In genomic region chr18:69701305-69701704, GRCh38 we compare ENCODE assay signal across 31 cellular contexts.
"Had no signal": no experiment of that assay in that cellular context is flagged by ENCODE, and none has a peak within 500 bp of the region (broad histone marks: within the 10 kb centered on the region; RNA-seq: fewer than 3 reads in every experiment).

No MANE protein-coding gene starts in this region.

- H3K27me3 ChIP-seq: neural progenitor cell, ovary, spleen, suprapubic skin, testis, tibial artery, transverse colon, upper lobe of right lung, uterus had no signal

- H3K4me3 Mint-ChIP-seq: natural killer cell; nephron; neural progenitor cell; stimulated activated memory B cell treated with anti-CD40 and anti-IgM and Interleukin-4, amounts not matched to agents 10 μg/mL and 1 μg/mL and 100 μg/mL, for 72 hours; stimulated activated naive CD8-positive, alpha-beta T cell treated with anti-CD3 and anti-CD28 coated beads, Interleukin-15, amount 100 ng/mL, for 72 hours; type B pancreatic cell had no signal

- H3K27me3 Mint-ChIP-seq: progenitor cell of endocrine pancreas; stimulated activated memory B cell treated with anti-CD40 and anti-IgM and Interleukin-4, amounts not matched to agents 10 μg/mL and 1 μg/mL and 100 μg/mL, for 72 hours; stimulated activated naive CD8-positive, alpha-beta T cell treated with anti-CD3 and anti-CD28 coated beads, Interleukin-15, amount 100 ng/mL, for 72 hours; type B pancreatic cell had no signal

- H3K36me3 ChIP-seq: neural progenitor cell, ovary, spleen, suprapubic skin, tibial artery, transverse colon, upper lobe of right lung, uterus had no signal

- ATAC-seq: natural killer cell; psoas muscle; right cardiac atrium; sciatic nerve; stimulated activated memory B cell treated with anti-CD40 and anti-IgM and Interleukin-4, amounts not matched to agents 10 μg/mL and 1 μg/mL and 100 μg/mL, for 72 hours; stimulated activated naive CD8-positive, alpha-beta T cell treated with anti-CD3 and anti-CD28 coated beads, Interleukin-15, amount 100 ng/mL, for 72 hours; stimulated activated naive CD8-positive, alpha-beta T cell treated with anti-CD3 and anti-CD28 coated beads, Interleukin-15, Interleukin-2, amounts not matched to agents 100 U/mL and 50 U/mL, for 24 hours; upper lobe of right lung had no signal

- H3K4me2 ChIP-seq: neural progenitor cell, smooth muscle cell had no signal

- DNase-seq: natural killer cell; occipital lobe; ovary; posterior cingulate gyrus; psoas muscle; right cardiac atrium; spleen; stimulated activated CD4-positive, alpha-beta T cell treated with anti-CD3 and anti-CD28 coated beads, Interleukin-12 subunit alpha, Interleukin-12 subunit beta, amount 100 ng/mL, for 4 hours; stimulated activated CD4-positive, alpha-beta T cell treated with anti-CD3 and anti-CD28 coated beads, Interleukin-1b, Interleukin-23, amount 100 ng/mL, for 48 hours; stimulated activated CD4-positive, alpha-beta T cell treated with anti-CD3 and anti-CD28 coated beads, Interleukin-4, amount 100 ng/mL, for 1 hour; stimulated activated CD4-positive, alpha-beta T cell treated with anti-CD3 and anti-CD28 coated beads, Interleukin-4, amount 100 ng/mL, for 4 hours; stimulated activated CD8-positive, alpha-beta memory T cell treated with anti-CD3 and anti-CD28 coated beads, Interleukin-4, amount 100 ng/mL, for 48 hours; stimulated activated naive CD4-positive, alpha-beta T cell; stimulated activated naive CD8-positive, alpha-beta T cell treated with anti-CD3 and anti-CD28 coated beads, Interleukin-15, amount 100 ng/mL, for 72 hours; stimulated activated naive CD8-positive, alpha-beta T cell treated with anti-CD3 and anti-CD28 coated beads, Interleukin-15, Interleukin-2, amounts not matched to agents 100 U/mL and 50 U/mL, for 24 hours; substantia nigra; testis; tibial artery; transverse colon; upper lobe of right lung; uterus had no signal

- H3K9me3 ChIP-seq: ovary, psoas muscle, spleen, suprapubic skin, testis, tibial artery, transverse colon, upper lobe of right lung, uterus had no signal

- H3K9ac ChIP-seq: neural progenitor cell, parathyroid adenoma had no signal

- H3K27ac Mint-ChIP-seq: natural killer cell; nephron; neural progenitor cell; progenitor cell of endocrine pancreas; stimulated activated memory B cell treated with anti-CD40 and anti-IgM and Interleukin-4, amounts not matched to agents 10 μg/mL and 1 μg/mL and 100 μg/mL, for 72 hours; stimulated activated naive CD8-positive, alpha-beta T cell treated with anti-CD3 and anti-CD28 coated beads, Interleukin-15, amount 100 ng/mL, for 72 hours; type B pancreatic cell had no signal

- H3K4me1 Mint-ChIP-seq: stimulated activated memory B cell treated with anti-CD40 and anti-IgM and Interleukin-4, amounts not matched to agents 10 μg/mL and 1 μg/mL and 100 μg/mL, for 72 hours; stimulated activated naive CD8-positive, alpha-beta T cell treated with anti-CD3 and anti-CD28 coated beads, Interleukin-15, amount 100 ng/mL, for 72 hours had no signal

- H3K9me3 Mint-ChIP-seq: natural killer cell; neural progenitor cell; stimulated activated memory B cell treated with anti-CD40 and anti-IgM and Interleukin-4, amounts not matched to agents 10 μg/mL and 1 μg/mL and 100 μg/mL, for 72 hours; type B pancreatic cell had no signal

- H3K27ac ChIP-seq: neural progenitor cell, ovary, parathyroid adenoma, psoas muscle, skin epidermis, spleen, suprapubic skin, testis, tibial artery, transverse colon, upper lobe of right lung, uterus had no signal

- H3K4me3 ChIP-seq: neural progenitor cell, ovary, psoas muscle, skin epidermis, smooth muscle cell, spleen, suprapubic skin, testis, tibial artery, transverse colon, upper lobe of right lung, uterus had no signal

- H2AFZ ChIP-seq: neural progenitor cell, parathyroid adenoma had no signal

- H3K36me3 Mint-ChIP-seq: natural killer cell; stimulated activated memory B cell treated with anti-CD40 and anti-IgM and Interleukin-4, amounts not matched to agents 10 μg/mL and 1 μg/mL and 100 μg/mL, for 72 hours; type B pancreatic cell had no signal

- H3K4me1 ChIP-seq: neural progenitor cell, parathyroid adenoma, psoas muscle, spleen, suprapubic skin, testis, tibial artery, transverse colon, upper lobe of right lung, uterus had no signal

- H3K79me2 ChIP-seq: parathyroid adenoma had no signal
